Comparison of ENCODE assay signal across 32 cellular contexts in the genomic region with DNA sequence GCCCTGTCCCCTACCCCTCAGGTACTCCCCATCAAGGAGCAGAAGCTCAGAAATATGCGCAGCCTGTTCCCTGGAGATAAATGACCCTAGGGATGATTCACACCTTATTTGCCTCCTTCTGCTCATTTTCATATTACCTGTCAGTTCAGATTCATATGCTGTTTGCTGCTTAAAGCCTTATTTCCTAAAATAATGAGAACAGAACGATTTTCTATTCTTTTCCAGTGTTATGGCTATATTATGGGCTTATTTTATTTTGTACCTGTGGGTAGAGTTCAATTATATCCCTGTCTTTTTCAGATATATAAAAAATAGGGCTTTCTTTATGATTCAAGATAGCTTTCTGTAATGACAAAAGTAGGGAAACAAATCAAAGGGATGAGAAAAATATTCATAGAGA.
DNase-seq lines count a peak whose midpoint lies in the region; ATAC-seq, FAIRE-seq and TF ChIP-seq lines count a peak whose summit lies in the region.
"Had no signal": no experiment of that assay in that cellular context is flagged by ENCODE, and none has a peak within 500 bp of the region (broad histone marks: within the 10 kb centered on the region; RNA-seq: fewer than 3 reads in every experiment).

No MANE protein-coding gene starts in this region.

- no peak overlapping the region for H3K4me2 ChIP-seq in A549
- H3K4me2 ChIP-seq in osteoblast (ENCODE audit: insufficient read depth, low read length): no peak overlapping the region
- H3K4me2 ChIP-seq: BLaER1; BLaER1 treated with 17β-estradiol and CSF1 and Interleukin-3, amounts not matched to agents 10 nM and 100 nM had no signal

- no peaks in the 10 kb centered on the region for H4K20me1 ChIP-seq in osteoblast (ENCODE audit: insufficient read depth, low read length)
- H4K20me1 ChIP-seq: BLaER1; BLaER1 treated with 17β-estradiol and CSF1 and Interleukin-3, amounts not matched to agents 10 nM and 100 nM had no signal

- no peaks in the 10 kb centered on the region for H3K36me3 ChIP-seq in osteoblast (ENCODE audit: insufficient read depth, low read length)
- H3K36me3 ChIP-seq: BE2C; BLaER1; BLaER1 treated with 17β-estradiol and CSF1 and Interleukin-3, amounts not matched to agents 10 nM and 100 nM had no signal

- no peak overlapping the region for H3K27ac ChIP-seq in A549
- H3K27ac ChIP-seq in osteoblast (ENCODE audit: low read depth, low read length): no peak overlapping the region
- H3K27ac ChIP-seq: 22Rv1; BLaER1; BLaER1 treated with 17β-estradiol and CSF1 and Interleukin-3, amounts not matched to agents 10 nM and 100 nM; C4-2B had no signal

- no peak for ATAC-seq in A549
- ATAC-seq: CD8-positive, alpha-beta T cell had no signal

- no peak for FAIRE-seq in A549 (lab: Jason Lieb, UNC)
- no peak for FAIRE-seq in frontal cortex (lab: Jason Lieb, UNC)
- FAIRE-seq: A204.1, D721Med had no signal

- no peak overlapping the region for H2AFZ ChIP-seq in osteoblast (ENCODE audit: low read length)

- POLR2A ChIA-PET in A549 (lab: Yijun Ruan, JAX): no interaction called here

- H3K79me2 ChIP-seq in osteoblast (ENCODE audit: insufficient read depth, low read length): no peaks in the 10 kb centered on the region

- no peaks in the 10 kb centered on the region for H3K4me1 ChIP-seq in A549
- H3K4me1 ChIP-seq in osteoblast (ENCODE audit: insufficient read depth, low read length): no peaks in the 10 kb centered on the region
- H3K4me1 ChIP-seq: BE2C; BLaER1; BLaER1 treated with 17β-estradiol and CSF1 and Interleukin-3, amounts not matched to agents 10 nM and 100 nM; Caco-2 had no signal

- CTCF ChIA-PET in A549 (lab: Yijun Ruan, JAX): no interaction called here

- TF ChIP-seq CTCF in A549 (IDR thresholded peaks at IDR 0.05) (no peak), osteoblast (IDR thresholded peaks at IDR 0.05; ENCODE audit: extremely low read depth, low read depth, low read length) (no peak)

- 46% methylated on average over 2 of the region's 2 CpGs for WGBS in A549 (ENCODE audit: missing lambda C conversion rate)

- no peak for TF ChIP-seq RAD21 in A549 (conservative IDR thresholded peaks at IDR 0.05 in 1 of 2, IDR thresholded peaks at IDR 0.05 in 1 of 2)

- TF ChIP-seq POLR2A in A549 (IDR thresholded peaks at IDR 0.05; ENCODE audit: low read length): no peak

- H3K4me3 ChIP-seq in A549 (no peak overlapping the region), osteoblast (ENCODE audit: insufficient read depth, low read length) (no peak overlapping the region)
- H3K4me3 ChIP-seq: BLaER1; BLaER1 treated with 17β-estradiol and CSF1 and Interleukin-3, amounts not matched to agents 10 nM and 100 nM had no signal

- peaks cover 30% of the 10 kb centered on the region for H3K27me3 ChIP-seq in osteoblast (ENCODE audit: insufficient read depth, low read length)
- H3K27me3 ChIP-seq: BLaER1; BLaER1 treated with 17β-estradiol and CSF1 and Interleukin-3, amounts not matched to agents 10 nM and 100 nM had no signal

- TF ChIP-seq EP300 in A549 (IDR thresholded peaks at IDR 0.05): no peak

- DNase-seq in A549 (ENCODE audit: low read depth in 1 of 2, low spot score in 1 of 2): no peak
- DNase-seq in NCI-H526 treated with DMSO at 0.1 percent for 48 hours (lab: John Stamatoyannopoulos, UW): peak; percentile 4
- peak; percentile 41 for DNase-seq in osteoblast (ENCODE audit: insufficient read length, low spot score, missing footprints)
- no peak for DNase-seq in ecto neural progenitor cell (ENCODE audit: low spot score)
- DNase-seq in frontal cortex (ENCODE audit: low spot score in 2 of 2): no peak
- DNase-seq in midbrain (lab: John Stamatoyannopoulos, UW): no peak
- DNase-seq: 8988T; ACHN; AML-193; BE2C; C1 segment of cervical spinal cord; Caco-2; Calu3; CD4-positive, alpha-beta memory T cell; CD4-positive, alpha-beta T cell; CD4-positive, CD25-positive, alpha-beta regulatory T cell; CD8-positive, alpha-beta memory T cell; CD8-positive, alpha-beta T cell; COR-L47; DMS 273 treated with DMSO at 0.1 percent for 48 hours; DMS153; DMS53; DMS79; DMS79 treated with DMSO at 0.1 percent for 48 hours; DND-41; EL had no signal

- H3K9me3 ChIP-seq in A549: peaks cover 14% of the 10 kb centered on the region; the same call in 2 of the 3 replicates
- no peaks in the 10 kb centered on the region for H3K9me3 ChIP-seq in osteoblast (ENCODE audit: low read depth, low read length)
- H3K9me3 ChIP-seq: BE2C had no signal

TF ChIP-seq in A549, 52 proteins besides CTCF, POLR2A, EP300 and RAD21:
- TF ChIP-seq RNF2 (IDR thresholded peaks at IDR 0.05; ENCODE audit: borderline replicate concordance, low read depth) (0 out of 2 replicates have a peak, but pooled peaks have one; percentile 72), RARB (CRISPR knock-in tag; IDR thresholded peaks at IDR 0.05) (no peak), TP53 (CRISPR knock-in tag; IDR thresholded peaks at IDR 0.05) (no peak), MAFK (IDR thresholded peaks at IDR 0.05; ENCODE audit: partially characterized antibody) (no peak), CBX8 (IDR thresholded peaks at IDR 0.05) (peak; percentile 79; the same call in 1 of the 2 replicates)
- TF ChIP-seq, protein P1, sequence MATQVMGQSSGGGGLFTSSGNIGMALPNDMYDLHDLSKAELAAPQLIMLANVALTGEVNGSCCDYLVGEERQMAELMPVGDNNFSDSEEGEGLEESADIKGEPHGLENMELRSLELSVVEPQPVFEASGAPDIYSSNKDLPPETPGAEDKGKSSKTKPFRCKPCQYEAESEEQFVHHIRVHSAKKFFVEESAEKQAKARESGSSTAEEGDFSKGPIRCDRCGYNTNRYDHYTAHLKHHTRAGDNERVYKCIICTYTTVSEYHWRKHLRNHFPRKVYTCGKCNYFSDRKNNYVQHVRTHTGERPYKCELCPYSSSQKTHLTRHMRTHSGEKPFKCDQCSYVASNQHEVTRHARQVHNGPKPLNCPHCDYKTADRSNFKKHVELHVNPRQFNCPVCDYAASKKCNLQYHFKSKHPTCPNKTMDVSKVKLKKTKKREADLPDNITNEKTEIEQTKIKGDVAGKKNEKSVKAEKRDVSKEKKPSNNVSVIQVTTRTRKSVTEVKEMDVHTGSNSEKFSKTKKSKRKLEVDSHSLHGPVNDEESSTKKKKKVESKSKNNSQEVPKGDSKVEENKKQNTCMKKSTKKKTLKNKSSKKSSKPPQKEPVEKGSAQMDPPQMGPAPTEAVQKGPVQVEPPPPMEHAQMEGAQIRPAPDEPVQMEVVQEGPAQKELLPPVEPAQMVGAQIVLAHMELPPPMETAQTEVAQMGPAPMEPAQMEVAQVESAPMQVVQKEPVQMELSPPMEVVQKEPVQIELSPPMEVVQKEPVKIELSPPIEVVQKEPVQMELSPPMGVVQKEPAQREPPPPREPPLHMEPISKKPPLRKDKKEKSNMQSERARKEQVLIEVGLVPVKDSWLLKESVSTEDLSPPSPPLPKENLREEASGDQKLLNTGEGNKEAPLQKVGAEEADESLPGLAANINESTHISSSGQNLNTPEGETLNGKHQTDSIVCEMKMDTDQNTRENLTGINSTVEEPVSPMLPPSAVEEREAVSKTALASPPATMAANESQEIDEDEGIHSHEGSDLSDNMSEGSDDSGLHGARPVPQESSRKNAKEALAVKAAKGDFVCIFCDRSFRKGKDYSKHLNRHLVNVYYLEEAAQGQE (IDR thresholded peaks at IDR 0.05): no peak
- TF ChIP-seq, protein P2, sequence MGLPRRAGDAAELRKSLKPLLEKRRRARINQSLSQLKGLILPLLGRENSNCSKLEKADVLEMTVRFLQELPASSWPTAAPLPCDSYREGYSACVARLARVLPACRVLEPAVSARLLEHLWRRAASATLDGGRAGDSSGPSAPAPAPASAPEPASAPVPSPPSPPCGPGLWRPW (IDR thresholded peaks at IDR 0.05): no peak

Comparison
In these comparisons a context has a peak if more than half of its experiments do, and no peak if none do; other contexts are left out.
1. DNase-seq: peak in NCI-H526 treated with DMSO at 0.1 percent for 48 hours (single experiment) and osteoblast (single experiment); none in A549 (0 of 2), ecto neural progenitor cell (single experiment), frontal cortex (0 of 2) and midbrain (single experiment).